Comparison of ENCODE assay signal across 8 cellular contexts in genomic region chr11:35617316-35617686, GRCh38. TPM values are rescaled to one million over a fixed set of nuclear protein-coding genes. Genes with fewer than 3 reads are reported as not detected.
DNase-seq lines count a peak whose midpoint lies in the region; ATAC-seq and TF ChIP-seq lines count a peak whose summit lies in the region.

No MANE protein-coding gene starts in this region.

- H3K27ac ChIP-seq in heart left ventricle: peak overlapping the region in 10 of 12 donors; percentile 41 to 91 (median 83)
- peak overlapping the region in 1 of 2 donors; percentile 65 for H3K27ac ChIP-seq in right atrium auricular region
- peak overlapping the region; percentile 71 for H3K27ac ChIP-seq in mesenchymal stem cell (ENCODE audit: low read length, poor library complexity, severe bottlenecking)
- no peak overlapping the region for H3K27ac ChIP-seq in thoracic aorta

- H3K9ac ChIP-seq in mesenchymal stem cell (ENCODE audit: low read length): peak overlapping the region; percentile 87

- intact Hi-C loops in heart left ventricle (cut with DNase I): loop anchor here (2.0 to 10.0 kb wide), 17 partner anchors 45 to 860 kb away; partner anchors contain the start of genes TRIM44 (in 2 of the 10) and LDLRAD3 (in 1 of the 10)

- ATAC-seq in heart left ventricle (no peak), thoracic aorta (ENCODE audit: insufficient number of reproducible peaks, low FRiP score, low read depth) (no peak), HG03442 (IDR thresholded peaks at IDR 0.05; ENCODE audit: unreplicated experiment) (no peak)

- no peaks in the 10 kb centered on the region for H3K36me3 ChIP-seq in heart left ventricle
- H3K36me3 ChIP-seq in right atrium auricular region: no peaks in the 10 kb centered on the region
- H3K36me3 ChIP-seq in mesenchymal stem cell (ENCODE audit: control insufficient read depth in 1 of 2, insufficient read depth in 2 of 2, low read depth in 1 of 2, low read length in 2 of 2): no peaks in the 10 kb centered on the region
- H3K36me3 ChIP-seq in thoracic aorta: no peaks in the 10 kb centered on the region

- no peak overlapping the region for H2BK15ac ChIP-seq in mesenchymal stem cell (ENCODE audit: low read depth, poor library complexity, severe bottlenecking)

- peaks cover 12% of the 10 kb centered on the region for H3K27me3 Mint-ChIP-seq in brain

- peak overlapping the region in 1 of 2 experiments; percentile 34 for H2BK12ac ChIP-seq in mesenchymal stem cell (ENCODE audit: low read length in 2 of 2)

- no peak overlapping the region for H2BK120ac ChIP-seq in mesenchymal stem cell (ENCODE audit: low read depth, low read length)

- H3K18ac ChIP-seq in mesenchymal stem cell (ENCODE audit: low read depth in 1 of 2, low read length in 2 of 2): peak overlapping the region in 1 of 2 experiments; percentile 70

- H3K79me1 ChIP-seq in mesenchymal stem cell (replicated peaks; ENCODE audit: low read length, poor library complexity, severe bottlenecking): peaks cover 8% of the 10 kb centered on the region

- H4K91ac ChIP-seq in mesenchymal stem cell (ENCODE audit: low read length): no peak overlapping the region

- TF ChIP-seq CTCF in heart left ventricle (IDR thresholded peaks at IDR 0.05) (no peak), right atrium auricular region (IDR thresholded peaks at IDR 0.05) (no peak), brain (conservative IDR thresholded peaks at IDR 0.05) (no peak), thoracic aorta (IDR thresholded peaks at IDR 0.05) (no peak)

- peak overlapping the region; percentile 85 to 97 (median 92) for H3K27ac Mint-ChIP-seq in brain

- H3K9me3 Mint-ChIP-seq in brain: no peaks in the 10 kb centered on the region

- H3K14ac ChIP-seq in mesenchymal stem cell (ENCODE audit: low read length in 2 of 2): no peak overlapping the region

- H2AK5ac ChIP-seq in mesenchymal stem cell (ENCODE audit: low read length, severe bottlenecking): peak overlapping the region; percentile 40

- peaks cover 0 to 60% (median 4%) of the 10 kb centered on the region in 9 donors for H3K27me3 ChIP-seq in heart left ventricle
- H3K27me3 ChIP-seq in right atrium auricular region: no peaks in the 10 kb centered on the region
- H3K27me3 ChIP-seq in mesenchymal stem cell (ENCODE audit: control insufficient read depth in 1 of 2, insufficient read depth in 1 of 2, low read length in 2 of 2): peaks cover 0 to 5% of the 10 kb centered on the region in 2 experiments
- H3K27me3 ChIP-seq in thoracic aorta (replicated peaks; ENCODE audit: insufficient read depth): no peaks in the 10 kb centered on the region

- DNase-seq in heart left ventricle (no peak), right atrium auricular region (ENCODE audit: low spot score) (no peak), mesenchymal stem cell (no peak), thoracic aorta (ENCODE audit: low spot score) (no peak), NCI-H510A (lab: John Stamatoyannopoulos, UW) (no peak), amygdala (lab: John Stamatoyannopoulos, UW) (no peak)

- TF ChIP-seq POLR2A in heart left ventricle (IDR thresholded peaks at IDR 0.05): no peak

- no peak overlapping the region for H2BK5ac ChIP-seq in mesenchymal stem cell (ENCODE audit: low read depth, low read length, poor library complexity, severe bottlenecking)

- H3K4me1 Mint-ChIP-seq in brain: peaks cover 43% of the 10 kb centered on the region

- peak overlapping the region; percentile 62 for H3K4me2 ChIP-seq in mesenchymal stem cell (ENCODE audit: low read length, poor library complexity, severe bottlenecking)

- no peak overlapping the region for H4K8ac ChIP-seq in mesenchymal stem cell (ENCODE audit: low read length)

- peaks cover 3 to 42% (median 25%) of the 10 kb centered on the region in 12 donors for H3K4me1 ChIP-seq in heart left ventricle
- H3K4me1 ChIP-seq in right atrium auricular region: peaks cover 0 to 31% of the 10 kb centered on the region in 2 donors
- peaks cover 15% of the 10 kb centered on the region for H3K4me1 ChIP-seq in mesenchymal stem cell (ENCODE audit: control insufficient read depth, insufficient read depth, low read depth, low read length)
- H3K4me1 ChIP-seq in thoracic aorta (ENCODE audit: control insufficient read depth in 1 of 2, low read depth in 2 of 2): peaks cover 10 to 24% of the 10 kb centered on the region in 2 donors

- H3K9me3 ChIP-seq in heart left ventricle: no peaks in the 10 kb centered on the region
- H3K9me3 ChIP-seq in right atrium auricular region: no peaks in the 10 kb centered on the region
- no peaks in the 10 kb centered on the region for H3K9me3 ChIP-seq in mesenchymal stem cell (ENCODE audit: control insufficient read depth, low read length)
- H3K9me3 ChIP-seq in thoracic aorta: no peaks in the 10 kb centered on the region

- H3K4ac ChIP-seq in mesenchymal stem cell (ENCODE audit: low read depth in 1 of 2, low read length in 2 of 2): peak overlapping the region in 1 of 2 experiments; percentile 4

- H2AFZ ChIP-seq in mesenchymal stem cell (ENCODE audit: low read depth, low read length): no peak overlapping the region

- no peaks in the 10 kb centered on the region for H3K36me3 Mint-ChIP-seq in brain

- H3K4me3 ChIP-seq in heart left ventricle (peak overlapping the region in 9 of 12 donors; percentile 57 to 73 (median 64)), right atrium auricular region (peak overlapping the region in 1 of 2 donors; percentile 63), mesenchymal stem cell (ENCODE audit: insufficient read depth in 1 of 2, low read depth in 1 of 2, low read length in 2 of 2) (peak overlapping the region in 1 of 2 experiments; percentile 84), thoracic aorta (peak overlapping the region; percentile 76)

- 59 to 67% (median 64%) methylated on average over 7 of the region's 7 CpGs for WGBS in heart left ventricle, 4 donors
- 54% methylated on average over 7 of the region's 7 CpGs for WGBS in mesenchymal stem cell

- peak overlapping the region; percentile 90 to 93 (median 93) for H3K4me3 Mint-ChIP-seq in brain

- H3K23ac ChIP-seq in mesenchymal stem cell (ENCODE audit: low read length in 2 of 2): no peak overlapping the region

RNA-seq across cellular contexts. Expression of gene FJX1, which starts 1.0 kb away (rescaled TPM):
- 1 to 10 TPM in 8 of 9 donors, under 1 TPM in 1; 0.55 to 7.2 (median 2.3) TPM for total RNA-seq in heart left ventricle
- 1 to 10 TPM in 1 of 2 donors, under 1 TPM in 1; 0.61 to 3.3 TPM for polyA plus RNA-seq in heart left ventricle
- 1 to 10 TPM; 1.9 to 3.9 TPM for total RNA-seq in right atrium auricular region
- 8.1 TPM for polyA plus RNA-seq in brain (ENCODE audit: insufficient read depth, low read depth, low replicate concordance)
- 6.1 TPM for polyA plus RNA-seq in mesenchymal stem cell (2013, experiment 1 of 2)
- 6.3 TPM for polyA plus RNA-seq in mesenchymal stem cell (2013, experiment 2 of 2)
- 10 to 100 TPM in 1 of 2 donors, 1 to 10 TPM in 1; 5.4 to 19.2 TPM for total RNA-seq in thoracic aorta

RNA-seq across cellular contexts. Expression of gene TRIM44, which starts 45.3 kb away (rescaled TPM):
- total RNA-seq in heart left ventricle: 10 to 100 TPM; 34.5 to 55.3 (median 48.0) TPM
- 10 to 100 TPM in 1 of 2 donors, 1 to 10 TPM in 1; 7.9 to 26.7 TPM for polyA plus RNA-seq in heart left ventricle
- total RNA-seq in right atrium auricular region: 10 to 100 TPM; 22.1 to 35.4 TPM
- polyA plus RNA-seq in brain (ENCODE audit: insufficient read depth, low read depth, low replicate concordance): 39.8 TPM
- polyA plus RNA-seq in mesenchymal stem cell (2013, experiment 1 of 2): 21.4 TPM
- 23.4 TPM for polyA plus RNA-seq in mesenchymal stem cell (2013, experiment 2 of 2)
- 10 to 100 TPM; 26.0 to 26.8 TPM for total RNA-seq in thoracic aorta

Comparison
In these comparisons a context has a peak if more than half of its experiments do, and no peak if none do; other contexts are left out.
1. H3K27ac ChIP-seq: peak in heart left ventricle (10 of 12) and mesenchymal stem cell (single experiment); none in thoracic aorta (0 of 2).